20 cellular contexts compared by ENCODE assay signal in genomic region chr11:112363527-112363926, GRCh38.
DNase-seq lines count a peak whose midpoint lies in the region; ATAC-seq and TF ChIP-seq lines count a peak whose summit lies in the region.
"Had no signal": no experiment of that assay in that cellular context is flagged by ENCODE, and none has a peak within 500 bp of the region (broad histone marks: within the 10 kb centered on the region; RNA-seq: fewer than 3 reads in every experiment).

No MANE protein-coding gene starts in this region.

- no peak overlapping the region for H3K27ac ChIP-seq in upper lobe of right lung

- POLR2A ChIA-PET in BJ (lab: Charles Lee): no interaction called here

- TF ChIP-seq CTCF in BJ (IDR thresholded peaks at IDR 0.05; ENCODE audit: insufficient read depth, low read depth, low read length) (no peak), upper lobe of right lung (IDR thresholded peaks at IDR 0.05) (no peak)

- ATAC-seq in HG03097 (IDR thresholded peaks at IDR 0.05; ENCODE audit: low FRiP score, unreplicated experiment): no peak
- no peak for ATAC-seq in upper lobe of right lung
- ATAC-seq: CD8-positive, alpha-beta T cell had no signal

- H3K9me3 ChIP-seq in upper lobe of right lung: no peaks in the 10 kb centered on the region
- H3K9me3 ChIP-seq: SK-N-SH had no signal

- CTCF ChIA-PET in BJ (lab: Yijun Ruan, JAX): interaction anchor here (1.0 kb wide), 1 partner anchor 83 kb away, joined by 3 read pairs; no protein-coding TSS in a partner anchor

- intact Hi-C loops in upper lobe of right lung (cut with DNase I): no loop called here

- no peaks in the 10 kb centered on the region for H3K4me1 ChIP-seq in upper lobe of right lung

- DNase-seq in BJ (ENCODE audit: low read depth) (peak; percentile 3), RPMI7951 (ENCODE audit: low read depth) (peak; percentile 73), fibroblast of peridontal ligament (ENCODE audit: extremely low read depth) (peak; percentile 36), renal cortical epithelial cell (ENCODE audit: low read depth) (peak; percentile 60), T-helper 9 cell (no peak), NCI-H1105 treated with DMSO at 0.1 percent for 48 hours (lab: John Stamatoyannopoulos, UW) (no peak), upper lobe of right lung (no peak)
- DNase-seq: activated CD4-positive, alpha-beta memory T cell treated with anti-CD3 and anti-CD28 coated beads, Interleukin-2, amount 10 ng/mL, durations not matched to agents 7 days and 5 days; activated CD4-positive, CD25-positive, alpha-beta regulatory T cell; activated gamma-delta T cell treated with Interleukin-2 at 50 U/mL for 16 hours; CD8-positive, alpha-beta T cell; DMS53; naive B cell; NCI-H1092; NCI-H1930; retina; SK-N-SH; stimulated activated CD8-positive, alpha-beta memory T cell treated with anti-CD3 and anti-CD28 coated beads, Interleukin-4, amount 100 ng/mL, for 48 hours; T1000 had no signal

- H3K36me3 ChIP-seq in BJ (ENCODE audit: control insufficient read depth, insufficient read depth, low read length) (no peaks in the 10 kb centered on the region), upper lobe of right lung (no peaks in the 10 kb centered on the region)

- H3K27me3 ChIP-seq in BJ (ENCODE audit: control insufficient read depth, insufficient read depth, low read length): no peaks in the 10 kb centered on the region
- no peaks in the 10 kb centered on the region for H3K27me3 ChIP-seq in upper lobe of right lung

- H3K4me3 ChIP-seq in BJ (ENCODE audit: low read depth, low read length) (no peak overlapping the region), upper lobe of right lung (no peak overlapping the region)

Comparison
In these comparisons a context has a peak if more than half of its experiments do, and no peak if none do; other contexts are left out.
1. DNase-seq: peak in BJ (single experiment), RPMI7951 (single experiment), fibroblast of peridontal ligament (single experiment) and renal cortical epithelial cell (single experiment); none in T-helper 9 cell (single experiment), NCI-H1105 treated with DMSO at 0.1 percent for 48 hours (single experiment) and upper lobe of right lung (single experiment).